17 cellular contexts compared by ENCODE assay signal in the genomic region with DNA sequence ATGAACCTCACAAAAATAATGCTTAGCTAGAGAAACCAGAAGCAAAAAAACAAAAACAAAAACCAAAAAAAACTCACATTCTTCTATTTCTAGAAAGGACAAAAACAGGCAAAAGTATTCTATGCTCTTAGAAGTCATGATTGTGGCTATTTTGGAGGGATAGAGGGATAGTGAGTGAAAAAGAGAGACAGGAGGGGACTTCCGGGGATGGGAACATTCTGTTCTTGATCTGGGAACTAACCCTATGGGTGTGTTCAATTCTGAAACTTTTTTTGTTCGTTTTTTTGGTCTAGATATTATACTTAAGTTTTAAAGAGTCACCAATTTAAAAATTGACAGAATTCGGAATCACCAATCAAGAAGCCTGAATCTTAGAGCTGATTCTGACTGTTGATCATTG.
DNase-seq lines count a peak whose midpoint lies in the region; ATAC-seq, FAIRE-seq and TF ChIP-seq lines count a peak whose summit lies in the region.
"Had no signal": no experiment of that assay in that cellular context is flagged by ENCODE, and none has a peak within 500 bp of the region (broad histone marks: within the 10 kb centered on the region; RNA-seq: fewer than 3 reads in every experiment).

No MANE protein-coding gene starts in this region.

- H3K18ac ChIP-seq in IMR-90 (ENCODE audit: low read depth, low read length) (peak overlapping the region; percentile 7; the same call in 1 of the 2 replicates), neuronal stem cell (ENCODE audit: low read length) (no peak overlapping the region)

- CTCF ChIA-PET in IMR-90 (lab: Yijun Ruan, JAX): interaction anchor here (0.6 to 1.2 kb wide), 2 partner anchors 26 to 125 kb away, joined by 3 read pairs; no protein-coding TSS in a partner anchor

- intact Hi-C loops in IMR-90 (cut with micrococcal nuclease): no loop called here

- no peak overlapping the region for H4K91ac ChIP-seq in IMR-90 (ENCODE audit: insufficient read depth, low read depth, low read length)
- H4K91ac ChIP-seq in neuronal stem cell (ENCODE audit: low read depth, low read length, poor library complexity): no peak overlapping the region

- H4K8ac ChIP-seq in IMR-90 (ENCODE audit: low read depth in 2 of 2, low read length in 2 of 2) (peak overlapping the region in 1 of 2 experiments; percentile 43; a peak in 1 of 4 replicates), neuronal stem cell (ENCODE audit: low read depth, low read length) (no peak overlapping the region)

- TF ChIP-seq EP300 in suprapubic skin (IDR thresholded peaks at IDR 0.05): no peak

- H4K5ac ChIP-seq in IMR-90 (ENCODE audit: low read depth, low read length): no peak overlapping the region

- no peak overlapping the region for H3K4me3 Mint-ChIP-seq in astrocyte (ENCODE audit: unreplicated experiment)

- H3K27me3 ChIP-seq in IMR-90 (ENCODE audit: control insufficient read depth, insufficient read depth, low read length): no peaks in the 10 kb centered on the region
- H3K27me3 ChIP-seq in astrocyte (ENCODE audit: insufficient read depth, low read length): no peaks in the 10 kb centered on the region
- H3K27me3 ChIP-seq in right atrium auricular region: no peaks in the 10 kb centered on the region
- H3K27me3 ChIP-seq in suprapubic skin: no peaks in the 10 kb centered on the region
- H3K27me3 ChIP-seq in neuronal stem cell (ENCODE audit: control insufficient read depth in 3 of 3, insufficient read depth in 3 of 3, low read depth in 1 of 3, low read length in 3 of 3): no peaks in the 10 kb centered on the region
- H3K27me3 ChIP-seq: BLaER1 had no signal

- H2AK5ac ChIP-seq in IMR-90 (ENCODE audit: low read depth, low read length): no peak overlapping the region
- no peak overlapping the region for H2AK5ac ChIP-seq in neuronal stem cell (ENCODE audit: low read depth, low read length)

- H3K79me2 ChIP-seq in astrocyte (ENCODE audit: insufficient read depth, low read length): no peaks in the 10 kb centered on the region

- no peak overlapping the region for H3K4ac ChIP-seq in IMR-90 (ENCODE audit: low read depth, low read length)
- no peak overlapping the region for H3K4ac ChIP-seq in neuronal stem cell (ENCODE audit: low read length)

- H3K9me3 ChIP-seq in IMR-90 (ENCODE audit: control insufficient read depth, insufficient read depth, low read length) (no peaks in the 10 kb centered on the region), astrocyte (ENCODE audit: insufficient read depth, low read depth, low read length) (no peaks in the 10 kb centered on the region), right atrium auricular region (no peaks in the 10 kb centered on the region), suprapubic skin (no peaks in the 10 kb centered on the region), neuronal stem cell (replicated peaks in 1 of 2; ENCODE audit: control insufficient read depth in 2 of 2, insufficient read depth in 1 of 2, low read depth in 1 of 2, low read length in 2 of 2) (no peaks in the 10 kb centered on the region)
- H3K9me3 ChIP-seq: BLaER1 had no signal

- peaks cover 6% of the 10 kb centered on the region for H3K4me1 ChIP-seq in IMR-90 (ENCODE audit: control insufficient read depth, insufficient read depth, low read length)
- H3K4me1 ChIP-seq in astrocyte (ENCODE audit: insufficient read depth, low read length): no peaks in the 10 kb centered on the region
- peaks cover 0 to 21% of the 10 kb centered on the region in 2 donors for H3K4me1 ChIP-seq in right atrium auricular region
- H3K4me1 ChIP-seq in suprapubic skin: peaks cover 27% of the 10 kb centered on the region
- peaks cover 0 to 4% of the 10 kb centered on the region in 2 donors for H3K4me1 ChIP-seq in neuronal stem cell (ENCODE audit: control insufficient read depth in 2 of 2, insufficient read depth in 1 of 2, low read depth in 1 of 2, low read length in 2 of 2)
- H3K4me1 ChIP-seq: BLaER1 had no signal

- H3K27ac ChIP-seq in IMR-90 (ENCODE audit: insufficient read depth, low read length) (no peak overlapping the region), astrocyte (ENCODE audit: low read depth, low read length) (no peak overlapping the region), right atrium auricular region (peak overlapping the region; percentile 46 to 50), suprapubic skin (peak overlapping the region; percentile 80), neuronal stem cell (replicated peaks; ENCODE audit: low read length) (no peak overlapping the region)
- H3K27ac ChIP-seq: BLaER1, KMS-11 had no signal

- H3K56ac ChIP-seq in IMR-90 (ENCODE audit: extremely low read depth, insufficient read depth, low read length): no peak overlapping the region

- H2BK15ac ChIP-seq in IMR-90 (ENCODE audit: low read depth, low read length): no peak overlapping the region
- no peak overlapping the region for H2BK15ac ChIP-seq in neuronal stem cell (ENCODE audit: low read length)

- no peak overlapping the region for H3K4me2 ChIP-seq in IMR-90 (ENCODE audit: low read depth, low read length)
- H3K4me2 ChIP-seq in astrocyte (ENCODE audit: low read length): no peak overlapping the region
- no peak overlapping the region for H3K4me2 ChIP-seq in neuronal stem cell (ENCODE audit: insufficient read depth, low read length, poor library complexity, severe bottlenecking)
- H3K4me2 ChIP-seq: BLaER1, KMS-11 had no signal

- H3K9me3 Mint-ChIP-seq in astrocyte (ENCODE audit: unreplicated experiment): no peaks in the 10 kb centered on the region

- H2AK9ac ChIP-seq in IMR-90 (replicated peaks; ENCODE audit: low read depth, low read length, poor library complexity): no peak overlapping the region

- H3K27ac Mint-ChIP-seq in astrocyte (ENCODE audit: unreplicated experiment): peak overlapping the region; percentile 62

- H4K20me1 ChIP-seq in IMR-90 (ENCODE audit: insufficient read depth, low read length): no peaks in the 10 kb centered on the region
- H4K20me1 ChIP-seq in astrocyte (ENCODE audit: insufficient read depth, low read length): no peaks in the 10 kb centered on the region
- H4K20me1 ChIP-seq: BLaER1 had no signal

- H2BK120ac ChIP-seq in IMR-90 (ENCODE audit: low read depth, low read length) (no peak overlapping the region), neuronal stem cell (ENCODE audit: low read depth, low read length) (no peak overlapping the region)

- no peak for ATAC-seq in IMR-90 (ENCODE audit: low read depth)

- H2AFZ ChIP-seq in IMR-90 (replicated peaks; ENCODE audit: low read length, poor library complexity): no peak overlapping the region
- H2AFZ ChIP-seq in astrocyte (ENCODE audit: low read depth, low read length): no peak overlapping the region
- no peak overlapping the region for H2AFZ ChIP-seq in neuronal stem cell (ENCODE audit: low read length)

- H3K27me3 Mint-ChIP-seq in astrocyte (ENCODE audit: low read depth, unreplicated experiment): no peaks in the 10 kb centered on the region

- H3K36me3 ChIP-seq in IMR-90 (ENCODE audit: control insufficient read depth, insufficient read depth, low read length) (no peaks in the 10 kb centered on the region), astrocyte (ENCODE audit: insufficient read depth, low read length) (no peaks in the 10 kb centered on the region), right atrium auricular region (no peaks in the 10 kb centered on the region), suprapubic skin (no peaks in the 10 kb centered on the region), neuronal stem cell (replicated peaks in 1 of 2; ENCODE audit: control insufficient read depth in 2 of 2, insufficient read depth in 2 of 2, low read length in 2 of 2) (no peaks in the 10 kb centered on the region)
- H3K36me3 ChIP-seq: BLaER1 had no signal

- H3K9me1 ChIP-seq in IMR-90 (ENCODE audit: insufficient read depth, low read length): peaks cover 7% of the 10 kb centered on the region

- no TSS peak for BruUV-seq in IMR-90 (replicated peaks; lab: Mats Ljungman, UMichigan)

- H2BK5ac ChIP-seq in IMR-90 (ENCODE audit: low read depth, low read length, poor library complexity, severe bottlenecking) (no peak overlapping the region), neuronal stem cell (ENCODE audit: low read length) (no peak overlapping the region)

- no peak overlapping the region for H2BK12ac ChIP-seq in neuronal stem cell (ENCODE audit: low read length)

- H3K9ac ChIP-seq in IMR-90 (ENCODE audit: low read depth, low read length) (no peak overlapping the region), astrocyte (ENCODE audit: low read length) (no peak overlapping the region), neuronal stem cell (ENCODE audit: low read depth, low read length, poor library complexity) (no peak overlapping the region)
- H3K9ac ChIP-seq: BLaER1, KMS-11 had no signal

- H3K14ac ChIP-seq in IMR-90 (replicated peaks; ENCODE audit: low read depth, low read length) (no peak overlapping the region), neuronal stem cell (ENCODE audit: low read length) (no peak overlapping the region)

- in situ Hi-C loops in IMR-90 (cut with MboI; ENCODE audit: low sequenced_read_pairs): no loop called here

- no CpG with 5 or more reads among the region's 3 CpGs for WGBS in IMR-90 (ENCODE audit: extremely low coverage in 2 of 2, insufficient read length in 1 of 2), 2 experiments
- 46% methylated on average over 3 of the region's 3 CpGs for WGBS in suprapubic skin
- WGBS in neuronal stem cell (ENCODE audit: extremely low coverage in 2 of 2, insufficient read length in 2 of 2, insufficient replicate concordance in 1 of 2), 2 donors: no CpG with 5 or more reads among the region's 3 CpGs

- FAIRE-seq in astrocyte (lab: Jason Lieb, UNC): no peak
- FAIRE-seq: H1 had no signal

- dilution Hi-C loops in IMR-90 (cut with HindIII; ENCODE audit: low sequenced_read_pairs, unreplicated experiment): no loop called here

- H3K23ac ChIP-seq in IMR-90 (ENCODE audit: low read depth, low read length) (0 out of 2 replicates have a peak overlapping the region, but pooled peaks have one; percentile 16), neuronal stem cell (ENCODE audit: low read depth, low read length, poor library complexity) (no peak overlapping the region)

- DNase-seq in IMR-90 (no peak), astrocyte (ENCODE audit: low read depth) (no peak), right atrium auricular region (ENCODE audit: low spot score) (no peak), suprapubic skin (ENCODE audit: low spot score in 2 of 2) (no peak), GM03348 (ENCODE audit: low spot score) (no peak), mesenteric fat pad (ENCODE audit: low spot score) (no peak), neuronal stem cell (ENCODE audit: low spot score) (no peak)
- DNase-seq: DMS 273 treated with DMSO at 0.1 percent for 48 hours, NCI-H1105 treated with DMSO at 0.1 percent for 48 hours, NCI-H187 treated with DMSO at 0.1 percent for 48 hours, NCI-H2171, NCI-H510A, NCI-H82, SHP77 had no signal

- H2BK20ac ChIP-seq in IMR-90 (ENCODE audit: low read depth, low read length): peak overlapping the region; percentile 67; the same call in 1 of the 2 replicates

- TF ChIP-seq RAD21 in IMR-90 (IDR thresholded peaks at IDR 0.05; ENCODE audit: low read length): no peak

- POLR2A ChIA-PET in IMR-90 (lab: Charles Lee; ENCODE audit: unreplicated experiment): no interaction called here

- peaks cover 2% of the 10 kb centered on the region for H3K36me3 Mint-ChIP-seq in astrocyte (ENCODE audit: low read depth, unreplicated experiment)

- TF ChIP-seq POLR2A in IMR-90 (IDR thresholded peaks at IDR 0.05; ENCODE audit: low read depth, low read length) (no peak), suprapubic skin (IDR thresholded peaks at IDR 0.05) (no peak)

- H3K79me1 ChIP-seq in IMR-90 (ENCODE audit: low read depth in 1 of 2, low read length in 2 of 2) (peaks cover 0 to 9% of the 10 kb centered on the region in 2 experiments; a peak in 2 of 4 replicates), neuronal stem cell (ENCODE audit: low read depth, low read length) (no peaks in the 10 kb centered on the region)

- TF ChIP-seq CTCF in IMR-90 (conservative IDR thresholded peaks at IDR 0.05; ENCODE audit: low read depth, low read length) (no peak), astrocyte (IDR thresholded peaks at IDR 0.05; ENCODE audit: insufficient read depth, low read depth, low read length) (no peak), right atrium auricular region (IDR thresholded peaks at IDR 0.05) (no peak), suprapubic skin (IDR thresholded peaks at IDR 0.05) (no peak)

- peaks cover 29% of the 10 kb centered on the region for H3K4me1 Mint-ChIP-seq in astrocyte (ENCODE audit: low read depth, unreplicated experiment)

- H3K4me3 ChIP-seq in IMR-90 (ENCODE audit: insufficient read depth, low read depth, low read length): no peak overlapping the region
- no peak overlapping the region for H3K4me3 ChIP-seq in astrocyte (ENCODE audit: insufficient read depth, low read depth, low read length)
- no peak overlapping the region for H3K4me3 ChIP-seq in right atrium auricular region
- H3K4me3 ChIP-seq in suprapubic skin: no peak overlapping the region
- no peak overlapping the region for H3K4me3 ChIP-seq in neuronal stem cell (ENCODE audit: low read length in 2 of 2)
- H3K4me3 ChIP-seq: BLaER1 had no signal

Comparison
In these comparisons a context has a peak if more than half of its experiments do, and no peak if none do; other contexts are left out.
1. H3K27ac ChIP-seq: peak in right atrium auricular region (2 of 2) and suprapubic skin (single experiment); none in IMR-90 (single experiment), astrocyte (single experiment) and neuronal stem cell (single experiment).